10 cellular contexts compared by ENCODE assay signal in the genomic region with DNA sequence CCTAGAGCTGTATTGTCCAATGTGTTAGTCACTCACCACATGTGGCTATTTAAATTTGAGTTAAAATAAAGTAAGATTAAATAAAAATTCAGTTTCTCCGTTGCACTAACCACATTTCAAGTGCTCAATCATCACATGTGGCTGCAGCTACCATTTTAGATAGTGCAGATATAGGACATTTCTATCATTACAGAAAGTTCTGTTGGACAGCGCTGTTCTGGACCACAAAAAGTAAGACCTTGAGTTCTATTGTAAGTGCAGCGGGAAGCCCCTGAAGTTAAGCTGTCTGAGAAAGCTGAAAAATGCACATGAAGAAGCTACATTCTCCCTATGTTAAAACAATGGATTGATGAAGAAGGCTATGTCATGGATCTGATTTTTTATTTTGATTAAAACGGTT. TPM values are rescaled to one million over a fixed set of nuclear protein-coding genes. Genes with fewer than 3 reads are reported as not detected.
DNase-seq lines count a peak whose midpoint lies in the region; ATAC-seq lines count a peak whose summit lies in the region.
"Had no signal": no experiment of that assay in that cellular context is flagged by ENCODE, and none has a peak within 500 bp of the region (broad histone marks: within the 10 kb centered on the region; RNA-seq: fewer than 3 reads in every experiment).

No MANE protein-coding gene starts in this region.

- peak overlapping the region; percentile 91 for H3K27ac Mint-ChIP-seq in activated CD4-positive, alpha-beta T cell treated with anti-CD3 and anti-CD28 coated beads, Interleukin-2, amount 10 ng/mL, durations not matched to agents 7 days and 5 days
- no peak overlapping the region for H3K27ac Mint-ChIP-seq in activated T-helper 2 cell treated with anti-CD3 and anti-CD28 coated beads, Interferon-gamma antibody, Interleukin-2, Interleukin-4, amounts not matched to agents 10 μg/mL and 5 μg/mL and 100 μg/mL, durations not matched to agents 14 hours and 24 hours and 36 hours
- peak overlapping the region; percentile 87 to 97 (median 94) for H3K27ac Mint-ChIP-seq in immature natural killer cell

- intact Hi-C loops in activated T-helper 2 cell treated with anti-CD3 and anti-CD28 coated beads, Interferon-gamma antibody, Interleukin-2, Interleukin-4, amounts not matched to agents 10 μg/mL and 5 μg/mL and 100 μg/mL, durations not matched to agents 14 hours and 24 hours and 36 hours (cut with micrococcal nuclease): loop anchor here (1.0 to 5.0 kb wide), 4 partner anchors 61 to 436 kb away; partner anchors contain the start of genes AKIRIN2, SLC35A1 and ZNF292

- peaks cover 47% of the 10 kb centered on the region for H3K36me3 Mint-ChIP-seq in activated CD4-positive, alpha-beta T cell treated with anti-CD3 and anti-CD28 coated beads, Interleukin-2, amount 10 ng/mL, durations not matched to agents 7 days and 5 days (ENCODE audit: low read depth)
- peaks cover 53% of the 10 kb centered on the region for H3K36me3 Mint-ChIP-seq in activated T-helper 2 cell treated with anti-CD3 and anti-CD28 coated beads, Interferon-gamma antibody, Interleukin-2, Interleukin-4, amounts not matched to agents 10 μg/mL and 5 μg/mL and 100 μg/mL, durations not matched to agents 14 hours and 24 hours and 36 hours (ENCODE audit: low read depth)
- peaks cover 0 to 5% (median 4%) of the 10 kb centered on the region in 3 donors for H3K36me3 Mint-ChIP-seq in immature natural killer cell

- H3K4me1 ChIP-seq in subcutaneous abdominal adipose tissue (ENCODE audit: control insufficient read depth in 5 of 5, insufficient read depth in 5 of 5, low read length in 5 of 5): peaks cover 4 to 35% (median 30%) of the 10 kb centered on the region in 5 donors

- CTCF ChIA-PET in activated CD4-positive, alpha-beta T cell treated with anti-CD3 and anti-CD28 coated beads, Interleukin-2, amount 10 ng/mL, durations not matched to agents 7 days and 5 days (lab: Charles Lee): interaction anchor here (1.0 kb wide), 1 partner anchor 14 kb away, joined by 3 read pairs; no protein-coding TSS in a partner anchor

- H3K36me3 ChIP-seq in subcutaneous abdominal adipose tissue (ENCODE audit: control insufficient read depth in 5 of 5, insufficient read depth in 5 of 5, low read length in 5 of 5): peaks cover 9 to 14% (median 11%) of the 10 kb centered on the region in 5 donors

- no peak for DNase-seq in activated CD4-positive, alpha-beta T cell treated with anti-CD3 and anti-CD28 coated beads, Interleukin-2, amount 10 ng/mL, durations not matched to agents 7 days and 5 days
- DNase-seq in activated CD4-positive, alpha-beta T cell treated with anti-CD3 and anti-CD28 coated beads, Interleukin-2, amount 50 U/mL, for 4 hours: no peak
- no peak for DNase-seq in activated T-helper 2 cell treated with anti-CD3 and anti-CD28 coated beads, Interferon-gamma antibody, Interleukin-2, Interleukin-4, amounts not matched to agents 10 μg/mL and 5 μg/mL and 100 μg/mL, durations not matched to agents 14 hours and 24 hours and 36 hours (ENCODE audit: low spot score)
- DNase-seq in immature natural killer cell (no peak), caudate nucleus (lab: John Stamatoyannopoulos, UW) (no peak)
- DNase-seq: activated CD4-positive, CD25-positive, alpha-beta regulatory T cell treated with anti-CD3 and anti-CD28 coated beads, Interleukin-2, amount 50 U/mL, for 72 hours; nucleus accumbens had no signal

- POLR2A ChIA-PET in activated CD4-positive, alpha-beta T cell treated with anti-CD3 and anti-CD28 coated beads, Interleukin-2, amount 10 ng/mL, durations not matched to agents 7 days and 5 days (lab: Charles Lee): no interaction called here

- H3K4me1 Mint-ChIP-seq in activated CD4-positive, alpha-beta T cell treated with anti-CD3 and anti-CD28 coated beads, Interleukin-2, amount 10 ng/mL, durations not matched to agents 7 days and 5 days: peaks cover 57% of the 10 kb centered on the region
- peaks cover 37% of the 10 kb centered on the region for H3K4me1 Mint-ChIP-seq in activated T-helper 2 cell treated with anti-CD3 and anti-CD28 coated beads, Interferon-gamma antibody, Interleukin-2, Interleukin-4, amounts not matched to agents 10 μg/mL and 5 μg/mL and 100 μg/mL, durations not matched to agents 14 hours and 24 hours and 36 hours (ENCODE audit: low read depth)
- H3K4me1 Mint-ChIP-seq in immature natural killer cell: peaks cover 45 to 57% of the 10 kb centered on the region in 2 donors

- H3K27me3 Mint-ChIP-seq in activated CD4-positive, alpha-beta T cell treated with anti-CD3 and anti-CD28 coated beads, Interleukin-2, amount 10 ng/mL, durations not matched to agents 7 days and 5 days: no peaks in the 10 kb centered on the region
- H3K27me3 Mint-ChIP-seq in activated T-helper 2 cell treated with anti-CD3 and anti-CD28 coated beads, Interferon-gamma antibody, Interleukin-2, Interleukin-4, amounts not matched to agents 10 μg/mL and 5 μg/mL and 100 μg/mL, durations not matched to agents 14 hours and 24 hours and 36 hours (ENCODE audit: low read depth): no peaks in the 10 kb centered on the region
- H3K27me3 Mint-ChIP-seq in immature natural killer cell (ENCODE audit: low read depth in 3 of 3): peaks cover 1 to 6% (median 2%) of the 10 kb centered on the region in 3 donors

- H3K27me3 ChIP-seq in subcutaneous abdominal adipose tissue (ENCODE audit: control insufficient read depth in 5 of 5, insufficient read depth in 4 of 5, low read length in 5 of 5): no peaks in the 10 kb centered on the region

- peak overlapping the region in 3 of 5 donors; percentile 90 to 97 (median 96) for H3K9ac ChIP-seq in subcutaneous abdominal adipose tissue (ENCODE audit: low read length in 5 of 5)

- H3K9me3 ChIP-seq in subcutaneous abdominal adipose tissue (ENCODE audit: control insufficient read depth in 5 of 5, low read length in 5 of 5): no peaks in the 10 kb centered on the region

- peak overlapping the region in 4 of 5 donors; percentile 98 to 100 (median 100) for H3K4me3 ChIP-seq in subcutaneous abdominal adipose tissue (ENCODE audit: low read depth in 1 of 5, low read length in 5 of 5)

- ATAC-seq in GM21825 (IDR thresholded peaks at IDR 0.05; ENCODE audit: unreplicated experiment): no peak
- no peak for ATAC-seq in GM19324 (IDR thresholded peaks at IDR 0.05; ENCODE audit: low FRiP score, unreplicated experiment)

- peak overlapping the region; percentile 88 for H3K4me3 Mint-ChIP-seq in activated CD4-positive, alpha-beta T cell treated with anti-CD3 and anti-CD28 coated beads, Interleukin-2, amount 10 ng/mL, durations not matched to agents 7 days and 5 days
- peak overlapping the region; percentile 95 for H3K4me3 Mint-ChIP-seq in activated T-helper 2 cell treated with anti-CD3 and anti-CD28 coated beads, Interferon-gamma antibody, Interleukin-2, Interleukin-4, amounts not matched to agents 10 μg/mL and 5 μg/mL and 100 μg/mL, durations not matched to agents 14 hours and 24 hours and 36 hours (ENCODE audit: low read depth)
- H3K4me3 Mint-ChIP-seq in immature natural killer cell: peak overlapping the region; percentile 89 to 95 (median 92)

- H3K27ac ChIP-seq in subcutaneous abdominal adipose tissue (ENCODE audit: low read depth, low read length) (no peak overlapping the region), caudate nucleus (ENCODE audit: low read depth, low read length) (no peak overlapping the region)

- peaks cover 3% of the 10 kb centered on the region for H3K9me3 Mint-ChIP-seq in activated CD4-positive, alpha-beta T cell treated with anti-CD3 and anti-CD28 coated beads, Interleukin-2, amount 10 ng/mL, durations not matched to agents 7 days and 5 days
- no peaks in the 10 kb centered on the region for H3K9me3 Mint-ChIP-seq in activated T-helper 2 cell treated with anti-CD3 and anti-CD28 coated beads, Interferon-gamma antibody, Interleukin-2, Interleukin-4, amounts not matched to agents 10 μg/mL and 5 μg/mL and 100 μg/mL, durations not matched to agents 14 hours and 24 hours and 36 hours
- no peaks in the 10 kb centered on the region for H3K9me3 Mint-ChIP-seq in immature natural killer cell

RNA-seq across cellular contexts. Expression of gene ORC3, which starts 1.1 kb away (rescaled TPM):
- 10 to 100 TPM; 27.1 to 32.5 TPM for total RNA-seq in activated CD4-positive, alpha-beta T cell treated with anti-CD3 and anti-CD28 coated beads, Interleukin-2, amount 10 ng/mL, durations not matched to agents 7 days and 5 days
- 31.2 and 31.9 TPM in 2 replicates for total RNA-seq in activated T-helper 2 cell treated with anti-CD3 and anti-CD28 coated beads, Interferon-gamma antibody, Interleukin-2, Interleukin-4, amounts not matched to agents 10 μg/mL and 5 μg/mL and 100 μg/mL, durations not matched to agents 14 hours and 24 hours and 36 hours
- polyA plus RNA-seq in immature natural killer cell: 10 to 100 TPM; 20.3 to 26.7 (median 24.0) TPM

RNA-seq across cellular contexts. Expression of gene RARS2, which starts 1.2 kb away (rescaled TPM):
- 10 to 100 TPM; 24.1 to 28.0 TPM for total RNA-seq in activated CD4-positive, alpha-beta T cell treated with anti-CD3 and anti-CD28 coated beads, Interleukin-2, amount 10 ng/mL, durations not matched to agents 7 days and 5 days
- 23.3 and 23.5 TPM in 2 replicates for total RNA-seq in activated T-helper 2 cell treated with anti-CD3 and anti-CD28 coated beads, Interferon-gamma antibody, Interleukin-2, Interleukin-4, amounts not matched to agents 10 μg/mL and 5 μg/mL and 100 μg/mL, durations not matched to agents 14 hours and 24 hours and 36 hours
- polyA plus RNA-seq in immature natural killer cell: 10 to 100 TPM; 16.5 to 24.7 (median 22.1) TPM
